ENCODE assay signal across 12 cellular contexts in the genomic region with DNA sequence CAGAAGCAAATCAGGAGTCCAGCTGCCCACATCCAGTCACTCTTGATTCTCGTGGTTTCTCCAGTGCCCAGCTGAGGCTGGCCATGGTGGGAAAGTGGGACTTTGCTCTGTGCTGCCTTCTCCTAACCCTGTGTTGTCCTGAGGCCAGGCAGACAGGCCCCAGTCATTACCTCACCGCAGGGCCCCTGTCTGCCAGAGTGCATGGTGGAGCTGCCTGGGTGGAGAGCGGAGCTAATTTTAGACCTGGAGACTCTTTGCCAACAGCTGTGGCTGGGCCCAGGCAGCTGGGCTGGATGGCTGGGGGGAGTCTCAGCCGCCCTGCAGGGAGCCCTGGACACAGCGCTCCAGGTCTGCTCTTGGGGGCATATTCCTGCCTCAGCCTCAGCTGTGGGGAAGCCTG. TPM values are rescaled to one million over a fixed set of nuclear protein-coding genes. Genes with fewer than 3 reads are reported as not detected.
A peak's percentile ranks its signal among the peaks of the same experiment; 100 is the strongest.
DNase-seq lines count a peak whose midpoint lies in the region; ATAC-seq, FAIRE-seq and TF ChIP-seq lines count a peak whose summit lies in the region.
"Had no signal": no experiment of that assay in that cellular context is flagged by ENCODE, and none has a peak within 500 bp of the region (broad histone marks: within the 10 kb centered on the region; RNA-seq: fewer than 3 reads in every experiment).

No MANE protein-coding gene starts in this region.

- no peaks in the 10 kb centered on the region for H3K4me1 ChIP-seq in fibroblast of lung (ENCODE audit: control insufficient read depth, extremely low read depth, insufficient read depth, low read length)
- H3K4me1 ChIP-seq in pancreas: no peaks in the 10 kb centered on the region
- H3K4me1 ChIP-seq in tibial nerve: peaks cover 0 to 15% (median 1%) of the 10 kb centered on the region in 4 donors

- DNase-seq in DMS 273 (lab: John Stamatoyannopoulos, UW; ENCODE audit: unreplicated experiment): peak; percentile 82
- peak; percentile 28 for DNase-seq in NCI-H1694 (lab: John Stamatoyannopoulos, UW)
- DNase-seq in fibroblast of lung (ENCODE audit: low read depth in 2 of 2): peak; percentile 31 to 82
- no peak for DNase-seq in pancreas
- DNase-seq in stimulated activated effector memory CD8-positive, alpha-beta T cell treated with anti-CD3 and anti-CD28 coated beads, Interleukin-12 subunit alpha, Interleukin-12 subunit beta, amount 100 ng/mL, for 72 hours (ENCODE audit: low spot score in 2 of 2): no peak
- no peak for DNase-seq in tibial nerve (ENCODE audit: low spot score in 2 of 2)
- DNase-seq: activated CD8-positive, alpha-beta memory T cell treated with anti-CD3 and anti-CD28 coated beads, Interleukin-2, amount 50 U/mL, for 48 hours; cerebellar nuclear complex; HCEC 1CT had no signal

- H3K36me3 ChIP-seq in fibroblast of lung (ENCODE audit: control insufficient read depth, insufficient read depth, low read length) (no peaks in the 10 kb centered on the region), pancreas (no peaks in the 10 kb centered on the region), tibial nerve (no peaks in the 10 kb centered on the region)

- no peak for TF ChIP-seq POLR2A in tibial nerve (IDR thresholded peaks at IDR 0.05)

- H3K27ac ChIP-seq in fibroblast of lung (ENCODE audit: insufficient read depth, low read length) (no peak overlapping the region), pancreas (no peak overlapping the region), tibial nerve (peak overlapping the region in 2 of 4 donors; percentile 58 to 81)

- peak in 3 of 4 donors; percentile 57 to 76 (median 66) for ATAC-seq in pancreas
- no peak for ATAC-seq in HG03354 (IDR thresholded peaks at IDR 0.05; ENCODE audit: poor library complexity, severe bottlenecking, unreplicated experiment)
- no peak for ATAC-seq in GM18520 (IDR thresholded peaks at IDR 0.05; ENCODE audit: unreplicated experiment)
- no peak for ATAC-seq in stimulated activated effector memory CD8-positive, alpha-beta T cell treated with anti-CD3 and anti-CD28 coated beads, Interleukin-12 subunit alpha, Interleukin-12 subunit beta, amount 100 ng/mL, for 72 hours

- no peak overlapping the region for H2AFZ ChIP-seq in fibroblast of lung (ENCODE audit: low read length)

- no peak for FAIRE-seq in pancreas (lab: Jason Lieb, UNC)

- no peak overlapping the region for H3K4me3 Mint-ChIP-seq in stimulated activated effector memory CD8-positive, alpha-beta T cell treated with anti-CD3 and anti-CD28 coated beads, Interleukin-12 subunit alpha, Interleukin-12 subunit beta, amount 100 ng/mL, for 72 hours
- H3K4me3 Mint-ChIP-seq: T-helper 1 cell treated with Interleukin-12 subunit alpha and Interleukin-12 subunit beta and Interleukin-4 antibody, amounts not matched to agents 30 μg/mL and 1 μg/mL, for 36 hours had no signal

- intact Hi-C loops in pancreas (cut with DNase I): no loop called here

- TF ChIP-seq EP300 in tibial nerve (IDR thresholded peaks at IDR 0.05): no peak

- no peaks in the 10 kb centered on the region for H3K79me2 ChIP-seq in fibroblast of lung (ENCODE audit: control insufficient read depth, insufficient read depth, low read length)

- H3K27ac Mint-ChIP-seq in stimulated activated effector memory CD8-positive, alpha-beta T cell treated with anti-CD3 and anti-CD28 coated beads, Interleukin-12 subunit alpha, Interleukin-12 subunit beta, amount 100 ng/mL, for 72 hours: no peak overlapping the region
- H3K27ac Mint-ChIP-seq: T-helper 1 cell treated with Interleukin-12 subunit alpha and Interleukin-12 subunit beta and Interleukin-4 antibody, amounts not matched to agents 30 μg/mL and 1 μg/mL, for 36 hours had no signal

- H3K4me1 Mint-ChIP-seq in stimulated activated effector memory CD8-positive, alpha-beta T cell treated with anti-CD3 and anti-CD28 coated beads, Interleukin-12 subunit alpha, Interleukin-12 subunit beta, amount 100 ng/mL, for 72 hours: peaks cover 6% of the 10 kb centered on the region

- WGBS in pancreas, 2 donors: 79 to 80% methylated on average over 5 of the region's 5 CpGs
- WGBS in tibial nerve, 2 donors: 80 to 82% methylated on average over 2 to 4 of the region's 5 CpGs

- no peak overlapping the region for H3K4me3 ChIP-seq in fibroblast of lung (replicated peaks in 1 of 4; ENCODE audit: control extremely low read depth in 1 of 4, insufficient read depth in 1 of 4, low read depth in 3 of 4, low read length in 4 of 4)
- no peak overlapping the region for H3K4me3 ChIP-seq in pancreas
- no peak overlapping the region for H3K4me3 ChIP-seq in tibial nerve

- no peaks in the 10 kb centered on the region for H3K36me3 Mint-ChIP-seq in stimulated activated effector memory CD8-positive, alpha-beta T cell treated with anti-CD3 and anti-CD28 coated beads, Interleukin-12 subunit alpha, Interleukin-12 subunit beta, amount 100 ng/mL, for 72 hours

- no peaks in the 10 kb centered on the region for H3K9me3 ChIP-seq in fibroblast of lung (ENCODE audit: control insufficient read depth, insufficient read depth, low read depth, low read length)
- H3K9me3 ChIP-seq in pancreas: no peaks in the 10 kb centered on the region
- H3K9me3 ChIP-seq in tibial nerve: no peaks in the 10 kb centered on the region

- H3K4me2 ChIP-seq in fibroblast of lung (ENCODE audit: extremely low read depth, insufficient read depth, low read length): no peak overlapping the region

- no peaks in the 10 kb centered on the region for H4K20me1 ChIP-seq in fibroblast of lung (ENCODE audit: control insufficient read depth, extremely low read depth, insufficient read depth, low read length)

- TF ChIP-seq CTCF in fibroblast of lung (conservative IDR thresholded peaks at IDR 0.05 in 1 of 2, IDR thresholded peaks at IDR 0.05 in 1 of 2; ENCODE audit: low read depth in 1 of 2, low read length in 2 of 2): no peak
- no peak for TF ChIP-seq CTCF in pancreas (IDR thresholded peaks at IDR 0.05)
- no peak for TF ChIP-seq CTCF in tibial nerve (IDR thresholded peaks at IDR 0.05)

- no peak overlapping the region for H3K9ac ChIP-seq in fibroblast of lung (ENCODE audit: insufficient read depth, low read length)

- H3K27me3 ChIP-seq in fibroblast of lung (ENCODE audit: control insufficient read depth, insufficient read depth, low read length) (peaks cover 16% of the 10 kb centered on the region), pancreas (no peaks in the 10 kb centered on the region), tibial nerve (no peaks in the 10 kb centered on the region)

- H3K9me3 Mint-ChIP-seq in stimulated activated effector memory CD8-positive, alpha-beta T cell treated with anti-CD3 and anti-CD28 coated beads, Interleukin-12 subunit alpha, Interleukin-12 subunit beta, amount 100 ng/mL, for 72 hours: no peaks in the 10 kb centered on the region
- H3K9me3 Mint-ChIP-seq: T-helper 1 cell treated with Interleukin-12 subunit alpha and Interleukin-12 subunit beta and Interleukin-4 antibody, amounts not matched to agents 30 μg/mL and 1 μg/mL, for 36 hours had no signal

RNA-seq across cellular contexts. Expression of gene B4GALNT3, which starts 21.7 kb away (rescaled TPM):
- total RNA-seq in fibroblast of lung (not detected in 2 replicates), pancreas (10 to 100 TPM in 1 of 6 donors, 1 to 10 TPM in 5; 3.8 to 19.5 (median 6.0) TPM), tibial nerve (10 to 100 TPM in 2 of 4 donors, 1 to 10 TPM in 2; 7.9 to 14.1 (median 9.8) TPM)
- polyA plus RNA-seq in fibroblast of lung (0.05 TPM in 1 of 2 replicates, not detected in the other), pancreas (10 to 100 TPM; 13.6 to 14.9 TPM)
- polyA plus RNA-seq in fibroblast of lung (2012): not detected in 2 replicates
- polyA minus RNA-seq in fibroblast of lung (ENCODE audit: low replicate concordance): not detected in 2 replicates

Comparison
In these comparisons a context has a peak if more than half of its experiments do, and no peak if none do; other contexts are left out.
1. DNase-seq: peak in DMS 273 (single experiment), NCI-H1694 (single experiment) and fibroblast of lung (2 of 2); none in pancreas (0 of 6), stimulated activated effector memory CD8-positive, alpha-beta T cell treated with anti-CD3 and anti-CD28 coated beads, Interleukin-12 subunit alpha, Interleukin-12 subunit beta, amount 100 ng/mL, for 72 hours (0 of 2) and tibial nerve (0 of 2).
2. ATAC-seq: peak in pancreas (3 of 4); none in HG03354 (single experiment), GM18520 (single experiment) and stimulated activated effector memory CD8-positive, alpha-beta T cell treated with anti-CD3 and anti-CD28 coated beads, Interleukin-12 subunit alpha, Interleukin-12 subunit beta, amount 100 ng/mL, for 72 hours (single experiment).